Comparison of ENCODE assay signal across 20 cellular contexts in genomic region chr6:45880139-45880538, GRCh38.
DNase-seq lines count a peak whose midpoint lies in the region; ATAC-seq and TF ChIP-seq lines count a peak whose summit lies in the region.
"Had no signal": no experiment of that assay in that cellular context is flagged by ENCODE, and none has a peak within 500 bp of the region (broad histone marks: within the 10 kb centered on the region; RNA-seq: fewer than 3 reads in every experiment).

No MANE protein-coding gene starts in this region.

- intact Hi-C loops in right cardiac atrium (cut with DNase I) = no loop called here
- intact Hi-C loops in sciatic nerve (cut with DNase I) = no loop called here

- ATAC-seq in right cardiac atrium = peak; percentile 93
- peak; percentile 22 for ATAC-seq in sciatic nerve
- ATAC-seq: GM12878, GM23338, left colon, WTC11 had no signal

- H3K9me3 ChIP-seq in right cardiac atrium (ENCODE audit: control insufficient read depth, low read length) = no peaks in the 10 kb centered on the region
- H3K9me3 ChIP-seq: BLaER1 treated with 17β-estradiol and CSF1 and Interleukin-3, amounts not matched to agents 10 nM and 100 nM; colonic mucosa had no signal

- 24% methylated on average over 5 of the region's 5 CpGs for WGBS in right cardiac atrium

- peak; percentile 8 for DNase-seq in GM04504 (ENCODE audit: low read depth)
- peak; percentile 26 to 59 (median 53) for DNase-seq in right cardiac atrium
- no peak for DNase-seq in sciatic nerve (ENCODE audit: low spot score)
- no peak for DNase-seq in GM13977 (ENCODE audit: low spot score)
- DNase-seq in Ammon's horn (ENCODE audit: low spot score) = no peak
- DNase-seq in GDM1 (lab: John Stamatoyannopoulos, UW) = no peak
- DNase-seq: amniotic stem cell, colonic mucosa, DMS53, erythroblast, hypothalamus, left colon, naive B cell, NCI-H187, NCI-H524 had no signal

- H3K27me3 ChIP-seq in right cardiac atrium (ENCODE audit: control insufficient read depth, insufficient read depth) = no peaks in the 10 kb centered on the region
- H3K27me3 ChIP-seq: BLaER1 treated with 17β-estradiol and CSF1 and Interleukin-3, amounts not matched to agents 10 nM and 100 nM; colonic mucosa had no signal

- peaks cover 3% of the 10 kb centered on the region for H3K4me1 ChIP-seq in right cardiac atrium (ENCODE audit: control insufficient read depth, insufficient read depth, low read length)
- H3K4me1 ChIP-seq: colonic mucosa had no signal

- peak overlapping the region; percentile 9 for H3K27ac ChIP-seq in right cardiac atrium (ENCODE audit: low read length)
- H3K27ac ChIP-seq: BLaER1 treated with 17β-estradiol and CSF1 and Interleukin-3, amounts not matched to agents 10 nM and 100 nM; colonic mucosa had no signal

- H3K4me3 ChIP-seq in WI38 (ENCODE audit: low read depth, low read length) (peak overlapping the region; percentile 0; the same call in 1 of the 2 replicates), right cardiac atrium (ENCODE audit: low read length) (no peak overlapping the region)
- H3K4me3 ChIP-seq: BLaER1 treated with 17β-estradiol and CSF1 and Interleukin-3, amounts not matched to agents 10 nM and 100 nM; colonic mucosa; GM12878; GM23338 had no signal

- TF ChIP-seq CTCF in WI38 (IDR thresholded peaks at IDR 0.05; ENCODE audit: low read depth, low read length) = no peak
- TF ChIP-seq CTCF in GM13977 (IDR thresholded peaks at IDR 0.05; ENCODE audit: extremely low read depth, insufficient read depth, missing control alignments) = no peak

- in situ Hi-C loops in GM13977 (cut with MboI; ENCODE audit: low pct_unique_long_range_greater_than_20kb, low sequenced_read_pairs, unreplicated experiment) = no loop called here

Comparison
In these comparisons a context has a peak if more than half of its experiments do, and no peak if none do; other contexts are left out.
1. DNase-seq: peak in GM04504 (single experiment) and right cardiac atrium (3 of 3); none in sciatic nerve (single experiment), GM13977 (single experiment), Ammon's horn (single experiment) and GDM1 (single experiment).